Comparison of ENCODE assay signal across 8 cellular contexts in the genomic region with DNA sequence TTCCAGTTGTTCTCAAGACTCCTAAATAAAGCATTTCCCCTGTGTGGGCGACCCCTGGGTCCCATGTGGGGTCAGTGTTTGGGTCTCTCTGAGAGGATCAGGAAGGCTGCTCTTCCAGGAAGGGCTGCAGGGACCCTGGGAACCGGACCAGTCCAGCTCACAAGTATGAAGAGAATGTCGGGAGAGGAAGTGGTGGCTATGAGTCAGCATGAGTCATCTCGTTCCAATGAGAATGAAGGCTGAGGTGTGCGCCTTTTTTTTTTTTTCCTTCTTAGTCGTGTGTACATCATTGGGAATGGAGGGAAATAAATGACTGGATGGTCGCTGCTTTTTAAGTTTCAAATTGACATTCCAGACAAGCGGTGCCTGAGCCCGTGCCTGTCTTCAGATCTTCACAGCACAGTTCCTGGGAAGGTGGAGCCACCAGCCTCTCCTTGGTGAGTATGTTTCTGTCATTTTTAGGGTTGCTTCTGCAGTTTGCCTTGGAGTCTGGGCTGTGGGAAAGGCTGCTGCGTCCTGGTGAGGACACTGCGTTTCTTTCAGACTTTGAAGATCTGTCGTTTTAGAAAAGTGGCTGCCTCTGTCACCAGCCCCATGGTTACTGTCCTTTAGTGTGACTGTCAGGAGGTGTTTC.
DNase-seq lines count a peak whose midpoint lies in the region; ATAC-seq and TF ChIP-seq lines count a peak whose summit lies in the region.
"Not testable (repeated sequence)": the region's sequence is repeated elsewhere in the genome, so short reads cannot be mapped to it uniquely, and the experiment has no call there.

No MANE protein-coding gene starts in this region.

- not testable (repeated sequence) for H3K9me3 Mint-ChIP-seq in activated CD4-positive, alpha-beta memory T cell treated with anti-CD3 and anti-CD28 coated beads, Interleukin-2, amount 10 ng/mL, durations not matched to agents 7 days and 5 days

- H3K27ac Mint-ChIP-seq in activated CD4-positive, alpha-beta memory T cell treated with anti-CD3 and anti-CD28 coated beads, Interleukin-2, amount 10 ng/mL, durations not matched to agents 7 days and 5 days, result peak overlapping the region; percentile 77

- H3K27me3 Mint-ChIP-seq in activated CD4-positive, alpha-beta memory T cell treated with anti-CD3 and anti-CD28 coated beads, Interleukin-2, amount 10 ng/mL, durations not matched to agents 7 days and 5 days, result not testable (repeated sequence)

- peaks cover 24% of the 10 kb centered on the region for H3K36me3 Mint-ChIP-seq in activated CD4-positive, alpha-beta memory T cell treated with anti-CD3 and anti-CD28 coated beads, Interleukin-2, amount 10 ng/mL, durations not matched to agents 7 days and 5 days (ENCODE audit: low read depth)

- TF ChIP-seq CTCF in BE2C (IDR thresholded peaks at IDR 0.05; ENCODE audit: low read depth, low read length); left lung (IDR thresholded peaks at IDR 0.05): not testable (repeated sequence)

- not testable (repeated sequence) for H3K36me3 ChIP-seq in BE2C; HUES6 (ENCODE audit: control insufficient read depth, insufficient read depth, low read length); duodenal mucosa (ENCODE audit: control insufficient read depth in 1 of 2, insufficient read depth in 2 of 2, low read length in 2 of 2); left lung; skeletal muscle satellite cell (ENCODE audit: insufficient read depth, low read length)

- peak overlapping the region; percentile 73 for H3K4me3 Mint-ChIP-seq in activated CD4-positive, alpha-beta memory T cell treated with anti-CD3 and anti-CD28 coated beads, Interleukin-2, amount 10 ng/mL, durations not matched to agents 7 days and 5 days

- POLR2A ChIA-PET in activated CD4-positive, alpha-beta memory T cell treated with anti-CD3 and anti-CD28 coated beads, Interleukin-2, amount 10 ng/mL, durations not matched to agents 7 days and 5 days (lab: Charles Lee), result not testable (repeated sequence)

- H3K9me3 ChIP-seq in BE2C; HUES6 (ENCODE audit: control insufficient read depth, insufficient read depth, low read depth, low read length); duodenal mucosa (ENCODE audit: control insufficient read depth in 1 of 2, low read length in 2 of 2); left lung; skeletal muscle satellite cell (replicated peaks; ENCODE audit: low read length): not testable (repeated sequence)

- CTCF ChIA-PET in activated CD4-positive, alpha-beta memory T cell treated with anti-CD3 and anti-CD28 coated beads, Interleukin-2, amount 10 ng/mL, durations not matched to agents 7 days and 5 days (lab: Charles Lee), result not testable (repeated sequence)

- peak; percentile 39 for ATAC-seq in GM19328 (IDR thresholded peaks at IDR 0.05; ENCODE audit: unreplicated experiment)
- peak; percentile 50 for ATAC-seq in HG02759 (IDR thresholded peaks at IDR 0.05; ENCODE audit: unreplicated experiment)
- ATAC-seq in left lung, result peak; percentile 88

- H3K4me2 ChIP-seq in skeletal muscle satellite cell (ENCODE audit: low read length), result peak overlapping the region; percentile 68

- H3K27me3 ChIP-seq in BE2C; HUES6 (ENCODE audit: control insufficient read depth, insufficient read depth, low read length); duodenal mucosa (ENCODE audit: control insufficient read depth in 1 of 2, insufficient read depth in 2 of 2, low read length in 2 of 2); left lung; skeletal muscle satellite cell (ENCODE audit: control insufficient read depth, insufficient read depth, low read length): not testable (repeated sequence)

- H3K4me3 ChIP-seq in BE2C (ENCODE audit: low read depth, low read length), result peak overlapping the region; percentile 29; the same call in 1 of the 2 replicates
- H3K4me3 ChIP-seq in HUES6 (ENCODE audit: low read depth, low read length), result peak overlapping the region; percentile 55
- H3K4me3 ChIP-seq in duodenal mucosa (ENCODE audit: low read depth in 1 of 2, low read length in 2 of 2), result peak overlapping the region; percentile 22 to 45
- H3K4me3 ChIP-seq in left lung, result peak overlapping the region; percentile 7 to 42
- H3K4me3 ChIP-seq in skeletal muscle satellite cell (ENCODE audit: low read length), result peak overlapping the region; percentile 77

- DNase-seq in BE2C; activated CD4-positive, alpha-beta memory T cell treated with anti-CD3 and anti-CD28 coated beads, Interleukin-2, amount 10 ng/mL, durations not matched to agents 7 days and 5 days; left lung: not testable (repeated sequence)

- peak overlapping the region; percentile 86 for H3K9ac ChIP-seq in HUES6 (ENCODE audit: low read length)
- not testable (repeated sequence) for H3K9ac ChIP-seq in duodenal mucosa (ENCODE audit: low read depth in 1 of 2, low read length in 2 of 2)
- peak overlapping the region; percentile 91 for H3K9ac ChIP-seq in skeletal muscle satellite cell (ENCODE audit: low read depth, low read length)

- intact Hi-C loops in left lung (cut with DNase I), result not testable (repeated sequence)

- peak overlapping the region; percentile 74; the same call in 1 of the 2 replicates for H3K27ac ChIP-seq in HUES6 (ENCODE audit: low read depth, low read length)
- peak overlapping the region; percentile 20 for H3K27ac ChIP-seq in duodenal mucosa (ENCODE audit: low read depth, low read length)
- peak overlapping the region; percentile 62 to 80 for H3K27ac ChIP-seq in left lung

- peaks cover 25% of the 10 kb centered on the region for H3K4me1 Mint-ChIP-seq in activated CD4-positive, alpha-beta memory T cell treated with anti-CD3 and anti-CD28 coated beads, Interleukin-2, amount 10 ng/mL, durations not matched to agents 7 days and 5 days

- H3K4me1 ChIP-seq in BE2C; HUES6 (ENCODE audit: control insufficient read depth, insufficient read depth, low read length); duodenal mucosa (ENCODE audit: control insufficient read depth in 1 of 2, insufficient read depth in 2 of 2, low read length in 2 of 2): not testable (repeated sequence)
- peaks cover 0 to 11% of the 10 kb centered on the region in 2 donors for H3K4me1 ChIP-seq in left lung
- peaks cover 34% of the 10 kb centered on the region for H3K4me1 ChIP-seq in skeletal muscle satellite cell (ENCODE audit: control insufficient read depth, insufficient read depth, low read length)

Comparison
In these comparisons a context has a peak if more than half of its experiments do, and no peak if none do; other contexts are left out.
1. H3K4me3 ChIP-seq: peak in every context shown above with its lines; median percentile 77 in skeletal muscle satellite cell; 55 in HUES6; 34 in duodenal mucosa; 29 in BE2C; 24 in left lung.
2. H3K27ac ChIP-seq: peak in every context shown above with its lines; median percentile 74 in HUES6; 71 in left lung; 20 in duodenal mucosa.